Comparison of ENCODE assay signal across 15 cellular contexts in genomic region chr1:54289939-54290233, GRCh38.
DNase-seq lines count a peak whose midpoint lies in the region; ATAC-seq, FAIRE-seq and TF ChIP-seq lines count a peak whose summit lies in the region.
"Had no signal": no experiment of that assay in that cellular context is flagged by ENCODE, and none has a peak within 500 bp of the region (broad histone marks: within the 10 kb centered on the region; RNA-seq: fewer than 3 reads in every experiment).

No MANE protein-coding gene starts in this region.

- H3K27me3 Mint-ChIP-seq in HFFc6 (ENCODE audit: insufficient read depth) (no peaks in the 10 kb centered on the region; the same call in 1 of the 2 replicates), nephron (ENCODE audit: low read depth) (no peaks in the 10 kb centered on the region)

- TF ChIP-seq RAD21 in A549 (conservative IDR thresholded peaks at IDR 0.05 in 1 of 2, IDR thresholded peaks at IDR 0.05 in 1 of 2): no peak

- TF ChIP-seq EP300 in A549 (IDR thresholded peaks at IDR 0.05): no peak

- no peaks in the 10 kb centered on the region for H3K9me3 ChIP-seq in A549
- no peaks in the 10 kb centered on the region for H3K9me3 ChIP-seq in A673 (ENCODE audit: low read depth, low read length, poor library complexity, severe bottlenecking)
- H3K9me3 ChIP-seq: BLaER1 treated with 17β-estradiol and CSF1 and Interleukin-3, amounts not matched to agents 10 nM and 100 nM had no signal

- no peaks in the 10 kb centered on the region for H3K27me3 ChIP-seq in A673 (replicated peaks; ENCODE audit: insufficient read depth, low read depth, low read length, poor library complexity)
- H3K27me3 ChIP-seq: BLaER1 treated with 17β-estradiol and CSF1 and Interleukin-3, amounts not matched to agents 10 nM and 100 nM had no signal

- H3K27ac ChIP-seq in A549 (no peak overlapping the region), cingulate gyrus (ENCODE audit: low read depth, low read length) (peak overlapping the region; percentile 65), A673 (ENCODE audit: low read depth, low read length, poor library complexity, severe bottlenecking) (no peak overlapping the region)

- BruUV-seq in A673 (replicated peaks; lab: Mats Ljungman, UMichigan): no TSS peak

- 0 out of 3 replicates have a peak overlapping the region, but pooled peaks have one; percentile 4 for H3K4me2 ChIP-seq in A549
- H3K4me2 ChIP-seq: BLaER1 treated with 17β-estradiol and CSF1 and Interleukin-3, amounts not matched to agents 10 nM and 100 nM had no signal

- H3K9me3 Mint-ChIP-seq in HFFc6: no peaks in the 10 kb centered on the region
- no peaks in the 10 kb centered on the region for H3K9me3 Mint-ChIP-seq in nephron

- DNase-seq in A549 (ENCODE audit: low read depth in 1 of 2, low spot score in 1 of 2) (no peak), HFFc6 (no peak), posterior vena cava (ENCODE audit: low spot score) (no peak), A673 (ENCODE audit: low spot score) (no peak), NCI-H2107 treated with DMSO at 0.1 percent for 48 hours (lab: John Stamatoyannopoulos, UW; ENCODE audit: unreplicated experiment) (no peak), foreskin fibroblast (no peak)
- DNase-seq: activated CD4-positive, CD25-positive, alpha-beta regulatory T cell treated with anti-CD3 and anti-CD28 coated beads, Interleukin-2, amount 50 U/mL, for 72 hours; amygdala; NCI-H510A treated with DMSO at 0.1 percent for 48 hours; SHP77 treated with DMSO at 0.1 percent for 48 hours had no signal

- POLR2A ChIA-PET in A549 (lab: Yijun Ruan, JAX): no interaction called here
- POLR2A ChIA-PET in A673 (lab: Charles Lee; ENCODE audit: low non-redundant PET): no interaction called here

- H3K4me3 ChIP-seq in A549 (no peak overlapping the region), A673 (ENCODE audit: low read depth, low read length, poor library complexity, severe bottlenecking) (no peak overlapping the region), foreskin fibroblast (ENCODE audit: low read depth in 1 of 2, low read length in 2 of 2) (no peak overlapping the region)
- H3K4me3 ChIP-seq: BLaER1 treated with 17β-estradiol and CSF1 and Interleukin-3, amounts not matched to agents 10 nM and 100 nM; skin epidermis had no signal

- 100% methylated on average over 1 of the region's 1 CpG for WGBS in A549 (ENCODE audit: missing lambda C conversion rate)

- intact Hi-C loops in posterior vena cava (cut with DNase I): no loop called here
- intact Hi-C loops in A673 (cut with micrococcal nuclease; ENCODE audit: unreplicated experiment): no loop called here

- TF ChIP-seq POLR2A in A549 (IDR thresholded peaks at IDR 0.05; ENCODE audit: low read length): no peak

- H3K36me3 ChIP-seq in A673 (ENCODE audit: insufficient read depth, low read length, poor library complexity, severe bottlenecking): no peaks in the 10 kb centered on the region
- H3K36me3 ChIP-seq: BLaER1 treated with 17β-estradiol and CSF1 and Interleukin-3, amounts not matched to agents 10 nM and 100 nM had no signal

- no peak for FAIRE-seq in A549 (lab: Jason Lieb, UNC)
- FAIRE-seq: G401.6 had no signal

- H3K4me3 Mint-ChIP-seq in HFFc6 (no peak overlapping the region), nephron (no peak overlapping the region)

- ATAC-seq in A549: no peak

- H3K4me1 ChIP-seq in A549 (peaks cover 16% of the 10 kb centered on the region; the same call in 2 of the 3 replicates), A673 (ENCODE audit: insufficient read depth, low read length, poor library complexity, severe bottlenecking) (peaks cover 13% of the 10 kb centered on the region)

- TF ChIP-seq CTCF in A549 (IDR thresholded peaks at IDR 0.05) (no peak), HFFc6 (IDR thresholded peaks at IDR 0.05) (no peak), nephron (IDR thresholded peaks at IDR 0.05; ENCODE audit: unreplicated experiment in 3 of 3) (no peak), A673 (conservative IDR thresholded peaks at IDR 0.05; ENCODE audit: low read depth, low read length) (no peak), foreskin fibroblast (IDR thresholded peaks at IDR 0.05; ENCODE audit: low read depth, low read length) (no peak)

- CTCF ChIA-PET in A549 (lab: Yijun Ruan, JAX): no interaction called here
- CTCF ChIA-PET in A673 (lab: Charles Lee): no interaction called here

- H3K4me1 Mint-ChIP-seq in HFFc6 (ENCODE audit: low read depth): peaks cover 56% of the 10 kb centered on the region
- peaks cover 89% of the 10 kb centered on the region for H3K4me1 Mint-ChIP-seq in nephron

- H3K27ac Mint-ChIP-seq in HFFc6: peak overlapping the region; percentile 42
- peak overlapping the region in 2 of 3 experiments; percentile 55 to 70 for H3K27ac Mint-ChIP-seq in nephron

- H3K36me3 Mint-ChIP-seq in HFFc6 (ENCODE audit: low read depth): no peaks in the 10 kb centered on the region
- no peaks in the 10 kb centered on the region for H3K36me3 Mint-ChIP-seq in nephron (ENCODE audit: low read depth)

TF ChIP-seq in A549, 52 proteins besides CTCF, POLR2A, EP300 and RAD21:
- TF ChIP-seq ZNF302 (CRISPR knock-in tag; IDR thresholded peaks at IDR 0.05): no peak
- no peak for TF ChIP-seq CBX2 (IDR thresholded peaks at IDR 0.05; ENCODE audit: borderline replicate concordance, low read depth)
- TF ChIP-seq FOXS1 (CRISPR knock-in tag; IDR thresholded peaks at IDR 0.05): no peak
- no peak for TF ChIP-seq RFX5 (IDR thresholded peaks at IDR 0.05)
- TF ChIP-seq PBX3 (IDR thresholded peaks at IDR 0.05): no peak
- TF ChIP-seq ELK1 (IDR thresholded peaks at IDR 0.05; ENCODE audit: low read depth, low read length): no peak
- TF ChIP-seq USF2 (IDR thresholded peaks at IDR 0.05): no peak
- no peak for TF ChIP-seq ZSCAN20 (CRISPR knock-in tag; IDR thresholded peaks at IDR 0.05)
- no peak for TF ChIP-seq NPAS2 (CRISPR knock-in tag; IDR thresholded peaks at IDR 0.05; ENCODE audit: borderline replicate concordance)
- no peak for TF ChIP-seq RCOR1 (IDR thresholded peaks at IDR 0.05; ENCODE audit: low read depth, low read length)
- no peak for TF ChIP-seq HOXA7 (CRISPR knock-in tag; IDR thresholded peaks at IDR 0.05)
- no peak for TF ChIP-seq SMC3 (IDR thresholded peaks at IDR 0.05)
- TF ChIP-seq EHMT2 (IDR thresholded peaks at IDR 0.05; ENCODE audit: low read depth): no peak
